9 cellular contexts compared by ENCODE assay signal in genomic region chr7:116271980-116272886, GRCh38.
DNase-seq lines count a peak whose midpoint lies in the region; ATAC-seq, FAIRE-seq and TF ChIP-seq lines count a peak whose summit lies in the region.
"Had no signal": no experiment of that assay in that cellular context is flagged by ENCODE, and none has a peak within 500 bp of the region (broad histone marks: within the 10 kb centered on the region; RNA-seq: fewer than 3 reads in every experiment).

No MANE protein-coding gene starts in this region.

- no peaks in the 10 kb centered on the region for H3K36me3 ChIP-seq in gastrocnemius medialis

- TF ChIP-seq CTCF in foreskin keratinocyte (conservative IDR thresholded peaks at IDR 0.05) (no peak), gastrocnemius medialis (IDR thresholded peaks at IDR 0.05 in 4 of 5, conservative IDR thresholded peaks at IDR 0.05 in 1 of 5) (no peak)

- DNase-seq in RKO (ENCODE audit: low spot score), result peak; percentile 98
- DNase-seq in foreskin keratinocyte, result peak; percentile 93 to 97
- peak; percentile 76 to 83 for DNase-seq in gastrocnemius medialis
- no peak for DNase-seq in GM19239 (ENCODE audit: insufficient read length, low spot score)
- no peak for DNase-seq in NCI-H187 treated with DMSO at 0.1 percent for 48 hours (lab: John Stamatoyannopoulos, UW)
- DNase-seq in CD1c-positive myeloid dendritic cell (ENCODE audit: extremely low spot score), result no peak
- DNase-seq in 8988T, result no peak
- DNase-seq: stimulated activated naive B cell treated with anti-CD40 and anti-IgM and Interleukin-4, amounts not matched to agents 10 μg/mL and 1 μg/mL and 100 μg/mL, for 72 hours had no signal

- peak overlapping the region; percentile 69 for H3K27ac ChIP-seq in foreskin keratinocyte
- peak overlapping the region; percentile 79 to 90 (median 86) for H3K27ac ChIP-seq in gastrocnemius medialis

- peak; percentile 59 for ATAC-seq in GM18861 (IDR thresholded peaks at IDR 0.05; ENCODE audit: unreplicated experiment)
- peak; percentile 100 for ATAC-seq in foreskin keratinocyte
- ATAC-seq in gastrocnemius medialis, result peak; percentile 100

- TF ChIP-seq POLR2A in gastrocnemius medialis (IDR thresholded peaks at IDR 0.05), result no peak

- peak overlapping the region in 3 of 4 donors; percentile 19 to 41 (median 33) for H3K4me3 ChIP-seq in gastrocnemius medialis

- in situ Hi-C loops in gastrocnemius medialis (cut with MboI; ENCODE audit: low sequenced_read_pairs in 4 of 4), result loop anchor here in 1 of 4 donors (25.0 kb wide), 1 partner anchor 315 kb away; no protein-coding TSS in a partner anchor

- H3K27me3 ChIP-seq in foreskin keratinocyte (no peaks in the 10 kb centered on the region), gastrocnemius medialis (no peaks in the 10 kb centered on the region)

- peaks cover 32% of the 10 kb centered on the region for H3K4me1 ChIP-seq in foreskin keratinocyte
- peaks cover 27 to 49% of the 10 kb centered on the region in 2 donors for H3K4me1 ChIP-seq in gastrocnemius medialis

- H3K9me3 ChIP-seq in gastrocnemius medialis, result no peaks in the 10 kb centered on the region

- intact Hi-C loops in gastrocnemius medialis (cut with DNase I; ENCODE audit: low total_unique reads), result loop anchor here (5.0 kb wide), 2 partner anchors 45 to 535 kb away; no protein-coding TSS in a partner anchor

- no peak for FAIRE-seq in GM19239 (lab: Jason Lieb, UNC)

Comparison
In these comparisons a context has a peak if more than half of its experiments do, and no peak if none do; other contexts are left out.
1. DNase-seq: peak in RKO (single experiment), foreskin keratinocyte (2 of 2) and gastrocnemius medialis (2 of 2); none in GM19239 (single experiment), NCI-H187 treated with DMSO at 0.1 percent for 48 hours (single experiment), CD1c-positive myeloid dendritic cell (single experiment) and 8988T (single experiment).
2. Peak in every context shown above with its lines, with median percentiles within 50 percentile points of each other: ATAC-seq.